1 cellular context compared by ENCODE assay signal in genomic region chr7:15507235-15507634, GRCh38.
TF ChIP-seq lines count a peak whose summit lies in the region.

No MANE protein-coding gene starts in this region.

TF ChIP-seq in WTC11, 78 proteins besides CTCF, POLR2A, EP300 and RAD21 (continued from another document):
- TF ChIP-seq ZNF281 (CRISPR knock-in tag; IDR thresholded peaks at IDR 0.05) (no peak), PREB (CRISPR knock-in tag; IDR thresholded peaks at IDR 0.05; ENCODE audit: borderline replicate concordance) (no peak), ZNF671 (CRISPR knock-in tag; IDR thresholded peaks at IDR 0.05) (no peak), ATF2 (CRISPR knock-in tag; IDR thresholded peaks at IDR 0.05; ENCODE audit: borderline replicate concordance, low read depth) (no peak), HMGA2 (CRISPR knock-in tag; IDR thresholded peaks at IDR 0.05) (no peak)
